In the genomic region with DNA sequence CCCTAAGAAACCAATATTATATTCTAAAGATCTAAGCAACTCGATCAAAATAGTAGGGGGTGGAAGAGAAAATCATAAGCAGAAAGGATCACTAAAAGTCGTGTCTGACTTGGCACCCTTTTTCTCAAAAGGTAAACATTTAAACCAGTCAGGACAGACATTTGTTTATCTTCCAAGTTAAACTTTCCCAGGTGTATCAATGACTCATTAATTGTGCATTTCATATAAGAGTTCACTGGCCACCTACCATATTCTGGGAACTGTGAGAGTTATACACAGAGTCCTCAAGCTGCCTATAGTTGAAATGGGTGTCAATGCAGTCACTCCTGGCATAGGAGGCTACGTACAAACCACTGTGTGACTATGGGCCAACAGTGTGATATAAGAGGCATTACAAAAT, we compare ENCODE assay signal across 31 cellular contexts.
"Had no signal": no experiment of that assay in that cellular context is flagged by ENCODE, and none has a peak within 500 bp of the region (broad histone marks: within the 10 kb centered on the region; RNA-seq: fewer than 3 reads in every experiment).

No MANE protein-coding gene starts in this region.

- H3K36me3 ChIP-seq: ascending aorta, esophagus muscularis mucosa, left lung, stomach, thyroid gland, upper lobe of left lung, vagina had no signal

- H3K9me3 ChIP-seq: ascending aorta, esophagus muscularis mucosa, left lung, mucosa of descending colon, stomach, upper lobe of left lung, vagina had no signal

- FAIRE-seq: kidney had no signal

- H3K27ac ChIP-seq: ascending aorta, esophagus muscularis mucosa, left lung, thyroid gland, upper lobe of left lung, vagina had no signal

- H3K27me3 ChIP-seq: ascending aorta, esophagus muscularis mucosa, stomach, thyroid gland, upper lobe of left lung, vagina had no signal

- ATAC-seq: left lung; mucosa of descending colon; natural killer cell treated with Interleukin-12 subunit alpha and Interleukin-12 subunit beta and Interleukin-15 and Interleukin-18, amount 100 ng/mL, for 72 hours; sciatic nerve; stimulated activated memory B cell treated with anti-CD40 and anti-IgM and Interleukin-4, amounts not matched to agents 10 μg/mL and 1 μg/mL and 100 μg/mL, for 72 hours; T-helper 17 cell had no signal

- H3K4me1 ChIP-seq: ascending aorta, thyroid gland had no signal

- DNase-seq: activated CD4-positive, alpha-beta memory T cell treated with anti-CD3 and anti-CD28 coated beads for 36 hours; activated CD4-positive, alpha-beta T cell treated with anti-CD3 and anti-CD28 coated beads, Interleukin-2, amount 10 ng/mL, durations not matched to agents 24 days and 14 days; activated CD4-positive, CD25-positive, alpha-beta regulatory T cell treated with anti-CD3 and anti-CD28 coated beads, Interleukin-2, amount 50 U/mL, for 72 hours; activated CD8-positive, alpha-beta memory T cell treated with anti-CD3 and anti-CD28 coated beads, Interleukin-2, amount 50 U/mL, for 4 hours; activated effector memory CD4-positive, alpha-beta T cell treated with anti-CD3 and anti-CD28 coated beads, Interleukin-2, amount 50 U/mL, for 16 hours; activated naive CD4-positive, alpha-beta T cell treated with anti-CD3 and anti-CD28 coated beads for 36 hours; activated naive CD8-positive, alpha-beta T cell treated with anti-CD3 and anti-CD28 coated beads, Interleukin-2, amount 10 ng/mL, durations not matched to agents 7 days and 5 days; activated T-cell treated with anti-CD3 and anti-CD28 coated beads, Interleukin-2, amount 50 U/mL, for 1 hour; caudate nucleus; cortex of kidney; endodermal cell; foreskin melanocyte; kidney; left lung; mucosa of descending colon; stimulated activated CD4-positive, alpha-beta T cell treated with anti-CD3 and anti-CD28 coated beads, Interleukin-1b, Interleukin-23, amount 100 ng/mL, for 48 hours; stimulated activated CD4-positive, alpha-beta T cell treated with anti-CD3 and anti-CD28 coated beads, Interleukin-4, amount 100 ng/mL, for 4 hours; stimulated activated CD8-positive, alpha-beta memory T cell treated with anti-CD3 and anti-CD28 coated beads, Interleukin-4, amount 100 ng/mL, for 48 hours; stomach; T-helper 17 cell; T1000; thyroid gland; upper lobe of left lung had no signal

- H3K4me3 ChIP-seq: ascending aorta, esophagus muscularis mucosa, left lung, lung, mucosa of descending colon, smooth muscle cell, stomach, thyroid gland, upper lobe of left lung, vagina had no signal
